1 cellular context compared by ENCODE assay signal in genomic region chrX:100687128-100687527, GRCh38.
A peak's percentile ranks its signal among the peaks of the same experiment; 100 is the strongest.
TF ChIP-seq lines count a peak whose summit lies in the region.

No MANE protein-coding gene starts in this region.

TF ChIP-seq in GM12878, 131 proteins besides CTCF, POLR2A, EP300 and RAD21:
- TF ChIP-seq TCF12 (IDR thresholded peaks at IDR 0.05; ENCODE audit: low read depth, low read length) (no peak), RUNX3 (IDR thresholded peaks at IDR 0.05; ENCODE audit: low read length) (peak; percentile 39)
TF ChIP-seq in GM12878: peak in this region for 1.
